ENCODE assay signal across 8 cellular contexts in genomic region chr17:82497483-82498405, GRCh38. TPM values are rescaled to one million over a fixed set of nuclear protein-coding genes. Genes with fewer than 3 reads are reported as not detected.
A peak's percentile ranks its signal among the peaks of the same experiment; 100 is the strongest.
DNase-seq lines count a peak whose midpoint lies in the region; ATAC-seq, FAIRE-seq and TF ChIP-seq lines count a peak whose summit lies in the region.

No MANE protein-coding gene starts in this region.

- intact Hi-C loops in pancreas (cut with DNase I) = loop anchor here in 1 of 3 donors (10.0 kb wide), 1 partner anchor 143 kb away; the partner anchor contains the start of gene TEX19

- H3F3A ChIP-seq in DOHH2 (ENCODE audit: control insufficient read depth, insufficient read depth) (peaks cover 11% of the 10 kb centered on the region), OCI-LY1 (ENCODE audit: insufficient read depth, low read length) (0 out of 2 replicates have a peak, but pooled peaks cover 6% of the 10 kb centered on the region)

- H3K4me3 ChIP-seq in DOHH2 (ENCODE audit: low read length) = peak overlapping the region; percentile 81
- H3K4me3 ChIP-seq in HEK293 (ENCODE audit: low read depth, low read length) = peak overlapping the region; percentile 22
- H3K4me3 ChIP-seq in OCI-LY1 (ENCODE audit: low read depth, low read length, poor library complexity, severe bottlenecking) = peak overlapping the region; percentile 54
- peak overlapping the region; percentile 54 to 74 for H3K4me3 ChIP-seq in gastroesophageal sphincter
- H3K4me3 ChIP-seq in pancreas = peak overlapping the region; percentile 47 to 61 (median 53)

- H3K4me2 ChIP-seq in DOHH2 (ENCODE audit: low read length) = peak overlapping the region; percentile 99
- H3K4me2 ChIP-seq in OCI-LY1 (ENCODE audit: low read length) = peak overlapping the region; percentile 73

- TF ChIP-seq CTCF in DOHH2 (IDR thresholded peaks at IDR 0.05; ENCODE audit: low read depth, low read length, poor library complexity, severe bottlenecking) (no peak), HEK293 (tag by site-specific recombination; IDR thresholded peaks at IDR 0.05) (no peak), OCI-LY1 (IDR thresholded peaks at IDR 0.05; ENCODE audit: low read length) (no peak), gastroesophageal sphincter (IDR thresholded peaks at IDR 0.05) (no peak), pancreas (IDR thresholded peaks at IDR 0.05) (no peak)

- no peak overlapping the region for H2AFZ ChIP-seq in OCI-LY1 (ENCODE audit: low read length)

- H3K4me1 ChIP-seq in DOHH2 (ENCODE audit: control insufficient read depth, low read length) (peaks cover 46% of the 10 kb centered on the region), HEK293 (ENCODE audit: control insufficient read depth, insufficient read depth, low read length) (peaks cover 2% of the 10 kb centered on the region; the same call in 1 of the 2 replicates), OCI-LY1 (ENCODE audit: insufficient read depth, low read length, severe bottlenecking) (peaks cover 54% of the 10 kb centered on the region), gastroesophageal sphincter (peaks cover 0 to 56% (median 10%) of the 10 kb centered on the region in 3 donors), pancreas (peaks cover 0 to 3% (median 0%) of the 10 kb centered on the region in 3 donors)

- H3K9me2 ChIP-seq in DOHH2 (replicated peaks; ENCODE audit: control insufficient read depth, low read length) = no peaks in the 10 kb centered on the region
- no peaks in the 10 kb centered on the region for H3K9me2 ChIP-seq in OCI-LY1 (ENCODE audit: low read depth, low read length)

- POLR2A ChIA-PET in HEK293 (lab: Yijun Ruan, JAX) = interaction anchor here (0.6 kb wide), 1 partner anchor 24 kb away, joined by 4 read pairs; no protein-coding TSS in a partner anchor

- H4K20me1 ChIP-seq in DOHH2 (ENCODE audit: control insufficient read depth, insufficient read depth, low read depth, low read length) (no peaks in the 10 kb centered on the region), OCI-LY1 (ENCODE audit: insufficient read depth, low read length) (no peaks in the 10 kb centered on the region)

- no peak for FAIRE-seq in pancreas (lab: Jason Lieb, UNC)

- H3K36me3 ChIP-seq in DOHH2 (ENCODE audit: control insufficient read depth, low read length) (no peaks in the 10 kb centered on the region), HEK293 (ENCODE audit: control insufficient read depth in 2 of 2, insufficient read depth in 1 of 2, low read length in 2 of 2) (no peaks in the 10 kb centered on the region), OCI-LY1 (ENCODE audit: insufficient read depth, low read length) (no peaks in the 10 kb centered on the region; the same call in 1 of the 2 replicates), gastroesophageal sphincter (no peaks in the 10 kb centered on the region), pancreas (no peaks in the 10 kb centered on the region)

- peak; percentile 55 for DNase-seq in activated gamma-delta T cell (lab: John Stamatoyannopoulos, UW)
- DNase-seq in pancreas = peak; percentile 29 to 76 (median 41)
- DNase-seq in GM19238 (ENCODE audit: insufficient read length, low spot score) = no peak
- DNase-seq in COLO829 (ENCODE audit: low spot score) = no peak

- no peak for TF ChIP-seq POLR2A in gastroesophageal sphincter (IDR thresholded peaks at IDR 0.05)

- H3K79me2 ChIP-seq in DOHH2 (ENCODE audit: control insufficient read depth, low read length) (0 out of 2 replicates have a peak, but pooled peaks cover 2% of the 10 kb centered on the region), OCI-LY1 (ENCODE audit: insufficient read depth, low read length) (no peaks in the 10 kb centered on the region)

- H3K9me3 ChIP-seq in DOHH2 (ENCODE audit: control insufficient read depth, insufficient read depth, low read length) (no peaks in the 10 kb centered on the region), HEK293 (ENCODE audit: control insufficient read depth, insufficient read depth, low read depth, low read length) (no peaks in the 10 kb centered on the region), OCI-LY1 (ENCODE audit: low read length) (no peaks in the 10 kb centered on the region), gastroesophageal sphincter (no peaks in the 10 kb centered on the region), pancreas (no peaks in the 10 kb centered on the region)

- peak overlapping the region; percentile 53 for H3K27ac ChIP-seq in DOHH2 (ENCODE audit: low read depth, low read length)
- H3K27ac ChIP-seq in HEK293 (ENCODE audit: extremely low read depth, low read depth, low read length) = peak overlapping the region; percentile 72
- peak overlapping the region; percentile 83 for H3K27ac ChIP-seq in OCI-LY1 (ENCODE audit: low read depth, low read length, poor library complexity, severe bottlenecking)
- peak overlapping the region; percentile 75 to 95 (median 90) for H3K27ac ChIP-seq in gastroesophageal sphincter
- peak overlapping the region; percentile 69 to 79 (median 76) for H3K27ac ChIP-seq in pancreas

- H3K27me3 ChIP-seq in DOHH2 (ENCODE audit: control insufficient read depth, low read length) (0 out of 2 replicates have a peak, but pooled peaks cover 2% of the 10 kb centered on the region), OCI-LY1 (ENCODE audit: insufficient read depth, low read length) (no peaks in the 10 kb centered on the region), gastroesophageal sphincter (no peaks in the 10 kb centered on the region), pancreas (no peaks in the 10 kb centered on the region)

- CTCF ChIA-PET in HEK293 (lab: Yijun Ruan, JAX) = interaction anchor here (0.6 to 1.8 kb wide), 2 partner anchors 56 to 270 kb away, joined by 4 to 12 read pairs; no protein-coding TSS in a partner anchor

- ATAC-seq in gastroesophageal sphincter (peak; percentile 66), pancreas (peak; percentile 35 to 44 (median 39))

- peak overlapping the region; percentile 73 for H3K9ac ChIP-seq in OCI-LY1 (ENCODE audit: low read length)

- WGBS in gastroesophageal sphincter (ENCODE audit: low coverage in 1 of 2), 2 donors = 0 to 1% methylated on average over 9 to 21 of the region's 66 CpGs
- 10 to 16% methylated on average over 54 to 66 of the region's 66 CpGs for WGBS in pancreas, 2 donors

- TF ChIP-seq EP300 in gastroesophageal sphincter (IDR thresholded peaks at IDR 0.05) = no peak

TF ChIP-seq in HEK293, 187 proteins besides CTCF, POLR2A, EP300 and RAD21 (continues in another document):
- TF ChIP-seq ZNF548 (tag by site-specific recombination; IDR thresholded peaks at IDR 0.05) = no peak
- TF ChIP-seq RBAK (tag by site-specific recombination; IDR thresholded peaks at IDR 0.05) = no peak
- TF ChIP-seq ZBTB44 (tag by site-specific recombination; IDR thresholded peaks at IDR 0.05) = no peak
- TF ChIP-seq ZNF394 (tag by site-specific recombination; IDR thresholded peaks at IDR 0.05; ENCODE audit: borderline replicate concordance) = no peak
- TF ChIP-seq ZNF626 (tag by site-specific recombination; IDR thresholded peaks at IDR 0.05) = no peak
- peak; percentile 55; the same call in 1 of the 2 replicates for TF ChIP-seq ZBTB8A (tag by site-specific recombination; IDR thresholded peaks at IDR 0.05)
- TF ChIP-seq ZNF654 (tag by site-specific recombination; IDR thresholded peaks at IDR 0.05; ENCODE audit: low read depth) = no peak
- TF ChIP-seq PATZ1 (tag by site-specific recombination; IDR thresholded peaks at IDR 0.05) = peak; percentile 14; the same call in 1 of the 2 replicates
- peak; percentile 48 for TF ChIP-seq ZNF335 (tag by site-specific recombination; conservative IDR thresholded peaks at IDR 0.05)
- TF ChIP-seq ZNF2 (tag by site-specific recombination; IDR thresholded peaks at IDR 0.05) = no peak
- peak; percentile 51; the same call in 1 of the 2 replicates for TF ChIP-seq ZBTB20 (tag by site-specific recombination; IDR thresholded peaks at IDR 0.05)
- no peak for TF ChIP-seq TRIM28 (IDR thresholded peaks at IDR 0.05; ENCODE audit: borderline replicate concordance, low read length)
- peak; percentile 31; the same call in 1 of the 2 replicates for TF ChIP-seq ZBTB48 (tag by site-specific recombination; IDR thresholded peaks at IDR 0.05)
- no peak for TF ChIP-seq ZBTB7A (tag by site-specific recombination; IDR thresholded peaks at IDR 0.05; ENCODE audit: low read depth)
- TF ChIP-seq MZF1 (tag by site-specific recombination; IDR thresholded peaks at IDR 0.05; ENCODE audit: borderline replicate concordance) = no peak
- no peak for TF ChIP-seq ZNF549 (tag by site-specific recombination; IDR thresholded peaks at IDR 0.05)

RNA-seq across cellular contexts. Expression of gene FOXK2, which starts 21.8 kb away (rescaled TPM):
- total RNA-seq in gastroesophageal sphincter (10 to 100 TPM; 35.1 to 63.4 (median 52.6) TPM), pancreas (10 to 100 TPM; 18.6 to 27.9 (median 19.9) TPM)
- 10 to 100 TPM; 17.7 to 19.5 TPM for polyA plus RNA-seq in pancreas

RNA-seq across cellular contexts. Expression of gene NARF, which starts 39.2 kb away (rescaled TPM):
- total RNA-seq in gastroesophageal sphincter = 10 to 100 TPM; 30.4 to 78.1 (median 44.9) TPM
- 10 to 100 TPM; 21.3 to 42.8 (median 30.2) TPM for total RNA-seq in pancreas
- 10 to 100 TPM; 57.8 to 96.9 TPM for polyA plus RNA-seq in pancreas

RNA-seq across cellular contexts. Expression of gene CYBC1, which starts 47.2 kb away (rescaled TPM):
- total RNA-seq in gastroesophageal sphincter (10 to 100 TPM; 53.8 to 78.5 (median 59.4) TPM), pancreas (10 to 100 TPM; 29.3 to 66.9 (median 38.6) TPM)
- polyA plus RNA-seq in pancreas = 10 to 100 TPM; 46.4 to 54.9 TPM

Comparison
In these comparisons a context has a peak if more than half of its experiments do, and no peak if none do; other contexts are left out.
1. H3K4me3 ChIP-seq: peak in every context shown above with its lines; median percentile 81 in DOHH2; 64 in gastroesophageal sphincter; 54 in OCI-LY1; 53 in pancreas; 22 in HEK293.
2. DNase-seq: peak in activated gamma-delta T cell (single experiment) and pancreas (6 of 6); none in GM19238 (single experiment) and COLO829 (single experiment).
3. Peak in every context shown above with its lines, with median percentiles within 50 percentile points of each other: H3K27ac ChIP-seq.